ENCODE assay signal across 1 cellular context in the genomic region with DNA sequence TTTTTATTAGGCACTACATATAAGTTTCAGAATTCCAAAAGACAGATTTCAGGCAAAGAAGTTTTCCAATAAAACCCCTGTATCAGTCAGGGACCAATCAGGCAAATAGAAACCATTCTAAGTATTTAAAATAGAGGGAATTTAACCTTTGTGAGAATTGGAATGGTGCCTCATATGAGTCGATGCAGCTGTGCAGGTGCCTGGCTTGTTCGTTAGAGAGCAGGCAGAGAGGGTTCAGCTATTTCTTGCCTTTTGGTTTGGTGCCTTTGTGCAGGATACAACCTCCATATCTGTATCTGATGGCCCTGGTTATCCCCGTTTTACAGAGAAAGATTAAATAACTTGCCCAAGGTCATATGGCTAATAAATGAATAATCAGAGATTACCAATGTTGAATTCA.
TF ChIP-seq lines count a peak whose summit lies in the region.

No MANE protein-coding gene starts in this region.

TF ChIP-seq in K562, 482 proteins besides CTCF, POLR2A, EP300 and RAD21:
- no peak for TF ChIP-seq MTA3 (IDR thresholded peaks at IDR 0.05; ENCODE audit: borderline replicate concordance)
- TF ChIP-seq RBM34 (IDR thresholded peaks at IDR 0.05; ENCODE audit: borderline replicate concordance, insufficient read depth, low read length): no peak
- TF ChIP-seq NFE2L1 (tag; IDR thresholded peaks at IDR 0.05; ENCODE audit: borderline replicate concordance, low read depth): no peak
- no peak for TF ChIP-seq ZNF347 (CRISPR knock-in tag; IDR thresholded peaks at IDR 0.05; ENCODE audit: low read depth)
- no peak for TF ChIP-seq RNF2 (IDR thresholded peaks at IDR 0.05)
